In genomic region chr7:101743995-101744360, GRCh38 we compare ENCODE assay signal across 9 cellular contexts.
DNase-seq lines count a peak whose midpoint lies in the region; ATAC-seq, FAIRE-seq and TF ChIP-seq lines count a peak whose summit lies in the region.
"Had no signal": no experiment of that assay in that cellular context is flagged by ENCODE, and none has a peak within 500 bp of the region (broad histone marks: within the 10 kb centered on the region; RNA-seq: fewer than 3 reads in every experiment).

No MANE protein-coding gene starts in this region.

- peak overlapping the region; percentile 78 for H3K4me2 ChIP-seq in HepG2 (ENCODE audit: low read depth, low read length)
- H3K4me2 ChIP-seq in keratinocyte (ENCODE audit: control insufficient read depth, extremely low read depth, insufficient read depth, low read depth, low read length), result peak overlapping the region; percentile 16

- H2AFZ ChIP-seq in HepG2 (ENCODE audit: low read length) (no peak overlapping the region), keratinocyte (ENCODE audit: control insufficient read depth, low read length) (no peak overlapping the region)

- intact Hi-C loops in HepG2 (cut with micrococcal nuclease; ENCODE audit: unreplicated experiment), result no loop called here
- intact Hi-C loops in right lobe of liver (cut with DNase I), result loop anchor here in 1 of 2 donors (5.0 kb wide), 1 partner anchor 58 kb away; no protein-coding TSS in a partner anchor
- intact Hi-C loops in sigmoid colon (cut with DNase I), result loop anchor here (2.0 to 5.0 kb wide), 2 partner anchors 55 to 68 kb away; no protein-coding TSS in a partner anchor

- TF ChIP-seq RAD21 in HepG2 (CRISPR knock-in tag; IDR thresholded peaks at IDR 0.05), result no peak

- H3K4me1 Mint-ChIP-seq in T-helper 17 cell, result peaks cover 7% of the 10 kb centered on the region

- no peak for ATAC-seq in HepG2
- ATAC-seq in right lobe of liver, result no peak
- no peak for ATAC-seq in T-helper 17 cell

- in situ Hi-C loops in HepG2 (cut with HindIII; ENCODE audit: extremely low pct_ligation_motif_present, low pct_unique_long_range_greater_than_20kb), result loop anchor here (5.0 kb wide), 1 partner anchor 73 kb away; the partner anchor contains the start of gene CUX1

- no peak overlapping the region for H3K27ac Mint-ChIP-seq in T-helper 17 cell

- no peaks in the 10 kb centered on the region for H3K9me1 ChIP-seq in keratinocyte (ENCODE audit: control insufficient read depth, extremely low read depth, insufficient read depth, low read length)

- TF ChIP-seq POLR2A in HepG2 (IDR thresholded peaks at IDR 0.05; ENCODE audit: insufficient read depth in 1 of 2, low read depth in 2 of 2, low read length in 2 of 2), result no peak
- no peak for TF ChIP-seq POLR2A in right lobe of liver (IDR thresholded peaks at IDR 0.05)
- no peak for TF ChIP-seq POLR2A in sigmoid colon (IDR thresholded peaks at IDR 0.05)

- H3K36me3 ChIP-seq in HepG2 (replicated peaks in 1 of 2; ENCODE audit: control insufficient read depth in 1 of 2, insufficient read depth in 2 of 2, low read length in 2 of 2), result no peaks in the 10 kb centered on the region
- no peaks in the 10 kb centered on the region for H3K36me3 ChIP-seq in right lobe of liver
- H3K36me3 ChIP-seq in keratinocyte (ENCODE audit: control insufficient read depth in 2 of 2, extremely low read depth in 1 of 2, insufficient read depth in 2 of 2, low read length in 2 of 2), result no peaks in the 10 kb centered on the region
- H3K36me3 ChIP-seq in sigmoid colon, result no peaks in the 10 kb centered on the region

- H4K20me1 ChIP-seq in HepG2 (ENCODE audit: insufficient read depth, low read length) (no peaks in the 10 kb centered on the region), keratinocyte (ENCODE audit: control insufficient read depth, extremely low read depth, insufficient read depth, low read length) (peaks cover 3% of the 10 kb centered on the region)

- no peak for DNase-seq in HepG2 (ENCODE audit: low spot score)
- DNase-seq in right lobe of liver, result no peak
- DNase-seq in T-helper 17 cell, result no peak
- DNase-seq in keratinocyte (ENCODE audit: low read depth, low spot score), result no peak
- peak; percentile 62 for DNase-seq in urothelium cell line (ENCODE audit: low spot score)
- DNase-seq in GM19238 (ENCODE audit: insufficient read length, low spot score), result no peak
- no peak for DNase-seq in mesenteric fat pad (ENCODE audit: low spot score)
- DNase-seq in sigmoid colon, result no peak
- DNase-seq: NCI-H226 had no signal

- TF ChIP-seq CTCF in HepG2 (CRISPR knock-in tag; IDR thresholded peaks at IDR 0.05) (no peak), right lobe of liver (IDR thresholded peaks at IDR 0.05) (no peak), keratinocyte (optimal IDR thresholded peaks at IDR 0.05 in 1 of 3, IDR thresholded peaks at IDR 0.05 in 1 of 3, conservative IDR thresholded peaks at IDR 0.05 in 1 of 3; ENCODE audit: extremely low read depth in 1 of 3, insufficient read depth in 2 of 3, low read length in 3 of 3) (no peak), sigmoid colon (IDR thresholded peaks at IDR 0.05) (no peak)

- BruUV-seq in HepG2 (replicated peaks; lab: Mats Ljungman, UMichigan), result no TSS peak

- H3K4me3 Mint-ChIP-seq in T-helper 17 cell, result peak overlapping the region; percentile 75

- H3K36me3 Mint-ChIP-seq in T-helper 17 cell (ENCODE audit: low read depth), result no peaks in the 10 kb centered on the region

- H3K27ac ChIP-seq in HepG2 (ENCODE audit: extremely low read length, insufficient read depth, low read length), result no peak overlapping the region
- H3K27ac ChIP-seq in right lobe of liver, result no peak overlapping the region
- H3K27ac ChIP-seq in keratinocyte (ENCODE audit: control insufficient read depth, insufficient read depth, low read length), result no peak overlapping the region
- no peak overlapping the region for H3K27ac ChIP-seq in sigmoid colon

- no peaks in the 10 kb centered on the region for H3K27me3 Mint-ChIP-seq in T-helper 17 cell

- H3K9me3 ChIP-seq in HepG2 (ENCODE audit: low read length) (no peaks in the 10 kb centered on the region), right lobe of liver (no peaks in the 10 kb centered on the region), T-helper 17 cell (ENCODE audit: control insufficient read depth, low read length, poor library complexity, severe bottlenecking) (no peaks in the 10 kb centered on the region), keratinocyte (ENCODE audit: control insufficient read depth, low read depth, low read length) (no peaks in the 10 kb centered on the region), sigmoid colon (no peaks in the 10 kb centered on the region)

- peaks cover 5 to 39% of the 10 kb centered on the region in 2 experiments; a peak in 4 of 5 replicates for H3K27me3 ChIP-seq in HepG2 (ENCODE audit: control insufficient read depth in 1 of 2, insufficient read depth in 2 of 2, low read length in 2 of 2)
- H3K27me3 ChIP-seq in right lobe of liver, result no peaks in the 10 kb centered on the region
- peaks cover 19% of the 10 kb centered on the region for H3K27me3 ChIP-seq in keratinocyte (ENCODE audit: control insufficient read depth, extremely low read depth, insufficient read depth, low read length)
- H3K27me3 ChIP-seq in sigmoid colon, result peaks cover 2 to 20% (median 3%) of the 10 kb centered on the region in 3 donors

- CTCF ChIA-PET in HepG2 (lab: Yijun Ruan, JAX; ENCODE audit: low intra/inter-chr PET ratio, low total read pairs), result interaction anchor here (1.4 kb wide), 1 partner anchor 71 kb away, joined by 4 read pairs; no protein-coding TSS in a partner anchor

- H3K79me2 ChIP-seq in HepG2 (ENCODE audit: insufficient read depth, low read length) (no peaks in the 10 kb centered on the region), keratinocyte (ENCODE audit: control insufficient read depth, insufficient read depth, low read length) (no peaks in the 10 kb centered on the region)

- H3K4me1 ChIP-seq in HepG2 (ENCODE audit: insufficient read depth, low read length) (peaks cover 18% of the 10 kb centered on the region), right lobe of liver (peaks cover 0 to 6% (median 0%) of the 10 kb centered on the region in 4 donors), keratinocyte (ENCODE audit: control insufficient read depth, extremely low read depth, insufficient read depth, low read length) (no peaks in the 10 kb centered on the region), sigmoid colon (peaks cover 0 to 14% (median 10%) of the 10 kb centered on the region in 4 donors)

- H3K9ac ChIP-seq in HepG2 (ENCODE audit: insufficient read depth, low read depth, low read length), result no peak overlapping the region
- no peak overlapping the region for H3K9ac ChIP-seq in keratinocyte (ENCODE audit: control insufficient read depth, extremely low read depth, insufficient read depth, low read length)

- TF ChIP-seq EP300 in HepG2 (IDR thresholded peaks at IDR 0.05; ENCODE audit: low read depth in 2 of 2, low read length in 2 of 2) (no peak), HepG2 (CRISPR knock-in tag; IDR thresholded peaks at IDR 0.05; ENCODE audit: borderline replicate concordance) (no peak), sigmoid colon (IDR thresholded peaks at IDR 0.05) (no peak)

- FAIRE-seq in HepG2 (lab: Jason Lieb, UNC) (no peak), keratinocyte (lab: Jason Lieb, UNC) (no peak), urothelium cell line (lab: Jason Lieb, UNC) (no peak)

- POLR2A ChIA-PET in HepG2 (lab: Yijun Ruan, JAX), result no interaction called here

- dilution Hi-C loops in keratinocyte (cut with MboI; ENCODE audit: extremely low pct_ligation_motif_present, low sequenced_read_pairs), result no loop called here

- WGBS in HepG2 (ENCODE audit: low lambda C conversion rate), result 9% methylated on average over 9 of the region's 12 CpGs
- WGBS in right lobe of liver (ENCODE audit: insufficient coverage, low coverage, low lambda C conversion rate, missing lambda C conversion rate), result 60% methylated on average over 6 of the region's 12 CpGs
- WGBS in sigmoid colon, 2 donors, result 47 to 63% methylated on average over 12 of the region's 12 CpGs

- H3K4me3 ChIP-seq in HepG2 (replicated peaks in 1 of 3; ENCODE audit: insufficient read depth in 1 of 3, low read depth in 2 of 3, low read length in 3 of 3), result peak overlapping the region in 2 of 3 experiments; percentile 30 to 65; a peak in 1 of 6 replicates
- no peak overlapping the region for H3K4me3 ChIP-seq in right lobe of liver
- peak overlapping the region in 1 of 3 experiments; percentile 63 for H3K4me3 ChIP-seq in keratinocyte (ENCODE audit: control insufficient read depth in 2 of 3, extremely low read depth in 1 of 3, insufficient read depth in 2 of 3, low read depth in 1 of 3, low read length in 3 of 3)
- peak overlapping the region in 2 of 4 donors; percentile 46 to 48 for H3K4me3 ChIP-seq in sigmoid colon

TF ChIP-seq in HepG2, 621 proteins besides CTCF, POLR2A, EP300 and RAD21 (continues in another document):
- no peak for TF ChIP-seq ZNF841 (CRISPR knock-in tag; IDR thresholded peaks at IDR 0.05; ENCODE audit: borderline replicate concordance)
- no peak for TF ChIP-seq GTF3A (CRISPR knock-in tag; conservative IDR thresholded peaks at IDR 0.05)
- no peak for TF ChIP-seq THAP11 (CRISPR knock-in tag; IDR thresholded peaks at IDR 0.05)
- no peak for TF ChIP-seq ZNF564 (CRISPR knock-in tag; IDR thresholded peaks at IDR 0.05)
- TF ChIP-seq ZNF17 (CRISPR knock-in tag; IDR thresholded peaks at IDR 0.05), result no peak
- no peak for TF ChIP-seq ZNF879 (CRISPR knock-in tag; IDR thresholded peaks at IDR 0.05)
- TF ChIP-seq, protein P1, sequence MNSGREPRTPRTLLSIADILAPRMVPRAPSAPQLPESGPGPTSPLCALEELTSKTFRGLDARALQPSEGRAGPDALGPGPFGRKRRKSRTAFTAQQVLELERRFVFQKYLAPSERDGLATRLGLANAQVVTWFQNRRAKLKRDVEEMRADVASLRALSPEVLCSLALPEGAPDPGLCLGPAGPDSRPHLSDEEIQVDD (CRISPR knock-in tag; IDR thresholded peaks at IDR 0.05; ENCODE audit: borderline replicate concordance), result no peak
- no peak for TF ChIP-seq ZNF678 (CRISPR knock-in tag; IDR thresholded peaks at IDR 0.05)
- no peak for TF ChIP-seq GLI4 (CRISPR knock-in tag; IDR thresholded peaks at IDR 0.05; ENCODE audit: borderline replicate concordance)

Comparison
In these comparisons a context has a peak if more than half of its experiments do, and no peak if none do; other contexts are left out.
1. H3K4me3 ChIP-seq: peak in HepG2 (2 of 3); none in right lobe of liver (0 of 3).